ENCODE assay signal across 8 cellular contexts in genomic region chr22:46432164-46433068, GRCh38.
DNase-seq lines count a peak whose midpoint lies in the region; ATAC-seq and TF ChIP-seq lines count a peak whose summit lies in the region.

No MANE protein-coding gene starts in this region.

- in situ Hi-C loops in GM18951 (cut with MboI; ENCODE audit: low sequenced_read_pairs, unreplicated experiment) = loop anchor here (10.0 kb wide), 1 partner anchor 68 kb away; no protein-coding TSS in a partner anchor

- H3K4me1 ChIP-seq in esophagus (ENCODE audit: control insufficient read depth in 2 of 2, insufficient read depth in 2 of 2, low read length in 1 of 2) = peaks cover 0 to 4% of the 10 kb centered on the region in 2 donors

- no peak for ATAC-seq in GM19397 (IDR thresholded peaks at IDR 0.05; ENCODE audit: unreplicated experiment)

- no peaks in the 10 kb centered on the region for H3K27me3 ChIP-seq in esophagus (ENCODE audit: control insufficient read depth in 1 of 2, insufficient read depth in 2 of 2, low read length in 2 of 2)

- TF ChIP-seq POLR2A in GM18951 (IDR thresholded peaks at IDR 0.05; ENCODE audit: extremely low read depth, insufficient read depth, insufficient read length) = peak; percentile 32

- peak overlapping the region; percentile 48 to 84 for H3K27ac ChIP-seq in esophagus (ENCODE audit: low read depth in 2 of 2, low read length in 1 of 2)

- WGBS in esophagus, 2 donors = 56 to 61% methylated on average over 25 of the region's 25 CpGs

- peaks cover 0 to 3% of the 10 kb centered on the region in 2 donors for H3K9me3 ChIP-seq in esophagus (ENCODE audit: control insufficient read depth in 2 of 2, insufficient read depth in 1 of 2, low read depth in 1 of 2, low read length in 1 of 2)

- H3K36me3 ChIP-seq in esophagus (ENCODE audit: control insufficient read depth in 2 of 2, insufficient read depth in 2 of 2, low read length in 1 of 2) = peaks cover 0 to 5% of the 10 kb centered on the region in 2 donors

- DNase-seq in activated CD4-positive, CD25-positive, alpha-beta regulatory T cell treated with anti-CD3 and anti-CD28 coated beads, Interleukin-2, amount 50 U/mL, for 72 hours = peak; percentile 44
- DNase-seq in stimulated activated CD4-positive, alpha-beta T cell treated with anti-CD3 and anti-CD28 coated beads, Interleukin-2, amount 100 ng/mL, for 4 hours (ENCODE audit: low read depth) = peak; percentile 19
- no peak for DNase-seq in mucosa of gallbladder (ENCODE audit: low spot score)
- DNase-seq in COLO829 (ENCODE audit: low spot score) = no peak
- no peak for DNase-seq in occipital lobe (lab: John Stamatoyannopoulos, UW)

- peak overlapping the region; percentile 19 to 54 for H3K4me3 ChIP-seq in esophagus (ENCODE audit: low read depth in 1 of 2, low read length in 2 of 2)

Comparison
In these comparisons a context has a peak if more than half of its experiments do, and no peak if none do; other contexts are left out.
1. DNase-seq: peak in activated CD4-positive, CD25-positive, alpha-beta regulatory T cell treated with anti-CD3 and anti-CD28 coated beads, Interleukin-2, amount 50 U/mL, for 72 hours (single experiment) and stimulated activated CD4-positive, alpha-beta T cell treated with anti-CD3 and anti-CD28 coated beads, Interleukin-2, amount 100 ng/mL, for 4 hours (single experiment); none in mucosa of gallbladder (single experiment), COLO829 (single experiment) and occipital lobe (single experiment).